Comparison of ENCODE assay signal across 7 cellular contexts in the genomic region with DNA sequence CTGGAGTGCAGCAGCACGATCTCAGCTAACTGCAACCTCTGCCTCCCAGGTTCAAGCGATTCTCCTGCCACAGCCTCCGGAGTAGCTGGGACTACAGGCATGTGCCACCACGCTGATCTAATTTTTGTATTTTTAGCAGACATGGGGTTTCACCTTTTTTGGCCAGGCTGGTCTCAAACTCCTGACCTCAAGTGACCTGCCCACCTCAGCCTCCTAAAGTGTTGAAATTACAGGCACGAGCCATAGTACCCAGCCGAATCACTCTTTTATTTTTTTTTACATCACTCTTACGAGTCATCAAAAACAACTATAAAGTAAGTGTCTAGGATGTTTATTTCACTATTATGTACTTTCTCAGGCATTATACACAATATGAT. TPM values are rescaled to one million over a fixed set of nuclear protein-coding genes. Genes with fewer than 3 reads are reported as not detected.
DNase-seq lines count a peak whose midpoint lies in the region; ATAC-seq, FAIRE-seq and TF ChIP-seq lines count a peak whose summit lies in the region.
"Not testable (repeated sequence)": the region's sequence is repeated elsewhere in the genome, so short reads cannot be mapped to it uniquely, and the experiment has no call there.

No MANE protein-coding gene starts in this region.

- not testable (repeated sequence) for H3K27me3 ChIP-seq in GM23338 (ENCODE audit: insufficient read depth); hepatocyte; mesenchymal stem cell (ENCODE audit: control insufficient read depth in 1 of 2, insufficient read depth in 1 of 2, low read length in 2 of 2)

- peak in 1 of 2 experiments; percentile 46; a peak in 3 of 6 replicates for ATAC-seq in A549
- ATAC-seq in GM23338, result not testable (repeated sequence)

- H3K9me3 Mint-ChIP-seq in GM23338, result peaks cover 11% of the 10 kb centered on the region; the same call in 2 of the 3 replicates
- not testable (repeated sequence) for H3K9me3 Mint-ChIP-seq in MCF 10A (ENCODE audit: unreplicated experiment)

- not testable (repeated sequence) for H4K20me1 ChIP-seq in GM23338 (replicated peaks; ENCODE audit: insufficient read depth); hepatocyte (ENCODE audit: insufficient read depth, poor library complexity, severe bottlenecking)

- not testable (repeated sequence) for H2AK5ac ChIP-seq in mesenchymal stem cell (ENCODE audit: low read length, severe bottlenecking)

- not testable (repeated sequence) for H3K36me3 Mint-ChIP-seq in GM23338 (ENCODE audit: low read depth); MCF 10A (ENCODE audit: insufficient read depth, unreplicated experiment)

- not testable (repeated sequence) for H3F3A ChIP-seq in GM23338 (replicated peaks; ENCODE audit: low read depth)

- intact Hi-C loops in MCF 10A (cut with micrococcal nuclease), result not testable (repeated sequence)

- H2BK15ac ChIP-seq in mesenchymal stem cell (ENCODE audit: low read depth, poor library complexity, severe bottlenecking), result not testable (repeated sequence)

- H3K27ac Mint-ChIP-seq in GM23338, result not testable (repeated sequence)
- H3K27ac Mint-ChIP-seq in MCF 10A (ENCODE audit: low read depth, unreplicated experiment), result peak overlapping the region; percentile 6

- H3K4ac ChIP-seq in mesenchymal stem cell (ENCODE audit: low read depth in 1 of 2, low read length in 2 of 2), result not testable (repeated sequence)

- not testable (repeated sequence) for H3K79me2 ChIP-seq in GM23338 (replicated peaks; ENCODE audit: insufficient read depth); hepatocyte

- H3K4me1 Mint-ChIP-seq in GM23338, result not testable (repeated sequence)
- peaks cover 17% of the 10 kb centered on the region for H3K4me1 Mint-ChIP-seq in MCF 10A (ENCODE audit: insufficient read depth, unreplicated experiment)

- not testable (repeated sequence) for H3K9ac ChIP-seq in mesenchymal stem cell (ENCODE audit: low read length)

- peak overlapping the region; percentile 74 for H3K4me2 ChIP-seq in A549
- H3K4me2 ChIP-seq in GM23338; mesenchymal stem cell (ENCODE audit: low read length, poor library complexity, severe bottlenecking): not testable (repeated sequence)
- H3K4me2 ChIP-seq in hepatocyte, result peak overlapping the region; percentile 52

- H3K23ac ChIP-seq in mesenchymal stem cell (ENCODE audit: low read length in 2 of 2), result not testable (repeated sequence)

- not testable (repeated sequence) for DNase-seq in A549 (ENCODE audit: low read depth in 1 of 2, low spot score in 1 of 2); GM23338 (ENCODE audit: low spot score); MCF 10A (ENCODE audit: unreplicated experiment); epithelial cell of prostate (ENCODE audit: low read depth, low spot score); hepatocyte (ENCODE audit: low spot score)
- DNase-seq in T1000 (lab: John Stamatoyannopoulos, UW) (peak; percentile 8), mesenchymal stem cell (peak; percentile 16)

- H2BK12ac ChIP-seq in mesenchymal stem cell (ENCODE audit: low read length in 2 of 2), result not testable (repeated sequence)

- not testable (repeated sequence) for TF ChIP-seq RAD21 in A549 (conservative IDR thresholded peaks at IDR 0.05 in 1 of 2, IDR thresholded peaks at IDR 0.05 in 1 of 2)

- not testable (repeated sequence) for TF ChIP-seq POLR2A in A549 (IDR thresholded peaks at IDR 0.05; ENCODE audit: low read length)

- not testable (repeated sequence) for FAIRE-seq in A549 (lab: Jason Lieb, UNC)

- peak overlapping the region; percentile 49; the same call in 1 of the 2 replicates for H2AFZ ChIP-seq in GM23338
- not testable (repeated sequence) for H2AFZ ChIP-seq in hepatocyte; mesenchymal stem cell (ENCODE audit: low read depth, low read length)

- BruUV-seq in MCF 10A (replicated peaks; lab: Mats Ljungman, UMichigan), result not testable (repeated sequence)

- H3K27me3 Mint-ChIP-seq in GM23338 (ENCODE audit: insufficient read depth, low read depth, poor library complexity); MCF 10A (ENCODE audit: insufficient read depth, unreplicated experiment): not testable (repeated sequence)

- H3K18ac ChIP-seq in mesenchymal stem cell (ENCODE audit: low read depth in 1 of 2, low read length in 2 of 2), result not testable (repeated sequence)

- TF ChIP-seq EP300 in A549 (IDR thresholded peaks at IDR 0.05), result not testable (repeated sequence)

- H2BK5ac ChIP-seq in mesenchymal stem cell (ENCODE audit: low read depth, low read length, poor library complexity, severe bottlenecking), result not testable (repeated sequence)

- peaks cover 69% of the 10 kb centered on the region for H3K4me1 ChIP-seq in A549
- not testable (repeated sequence) for H3K4me1 ChIP-seq in GM23338 (ENCODE audit: insufficient read depth); hepatocyte (ENCODE audit: insufficient read depth); mesenchymal stem cell (ENCODE audit: control insufficient read depth, insufficient read depth, low read depth, low read length)

- H3K9me3 ChIP-seq in A549; hepatocyte (ENCODE audit: low read depth); mesenchymal stem cell (ENCODE audit: control insufficient read depth, low read length): not testable (repeated sequence)

- TF ChIP-seq CTCF in A549 (IDR thresholded peaks at IDR 0.05); GM23338 (conservative IDR thresholded peaks at IDR 0.05; ENCODE audit: low read depth in 2 of 2); MCF 10A (IDR thresholded peaks at IDR 0.05; ENCODE audit: unreplicated experiment); hepatocyte (IDR thresholded peaks at IDR 0.05; ENCODE audit: poor library complexity): not testable (repeated sequence)

- H3K4me3 Mint-ChIP-seq in GM23338; MCF 10A (ENCODE audit: unreplicated experiment): not testable (repeated sequence)

- not testable (repeated sequence) for H3K79me1 ChIP-seq in mesenchymal stem cell (replicated peaks; ENCODE audit: low read length, poor library complexity, severe bottlenecking)

- H3K36me3 ChIP-seq in GM23338 (ENCODE audit: insufficient read depth); hepatocyte (replicated peaks; ENCODE audit: insufficient read depth, low read depth); mesenchymal stem cell (ENCODE audit: control insufficient read depth in 1 of 2, insufficient read depth in 2 of 2, low read depth in 1 of 2, low read length in 2 of 2): not testable (repeated sequence)

- CTCF ChIA-PET in A549 (lab: Yijun Ruan, JAX), result not testable (repeated sequence)
- CTCF ChIA-PET in MCF 10A (lab: Yijun Ruan, JAX), result interaction anchor here (0.7 kb wide), 2 partner anchors 10 to 170 kb away, joined by 3 to 4 read pairs; no protein-coding TSS in a partner anchor

- not testable (repeated sequence) for H3K14ac ChIP-seq in mesenchymal stem cell (ENCODE audit: low read length in 2 of 2)

- H3K27ac ChIP-seq in A549, result peak overlapping the region; percentile 88 to 97
- H3K27ac ChIP-seq in GM23338 (ENCODE audit: low read depth); mesenchymal stem cell (ENCODE audit: low read length, poor library complexity, severe bottlenecking): not testable (repeated sequence)
- peak overlapping the region; percentile 14 for H3K27ac ChIP-seq in epithelial cell of prostate
- H3K27ac ChIP-seq in hepatocyte, result peak overlapping the region; percentile 69

- not testable (repeated sequence) for H2BK120ac ChIP-seq in mesenchymal stem cell (ENCODE audit: low read depth, low read length)

- POLR2A ChIA-PET in A549 (lab: Yijun Ruan, JAX) (interaction anchor here (0.7 to 1.8 kb wide), 4 partner anchors 10 to 81 kb away, joined by 3 to 13 read pairs (median 6); no protein-coding TSS in a partner anchor), MCF 10A (lab: Yijun Ruan, JAX) (interaction anchor here (0.5 to 1.6 kb wide), 5 partner anchors 10 to 51 kb away, joined by 3 to 5 read pairs (median 4); no protein-coding TSS in a partner anchor)

- H4K8ac ChIP-seq in mesenchymal stem cell (ENCODE audit: low read length), result not testable (repeated sequence)

- H3K4me3 ChIP-seq in A549, result peak overlapping the region; percentile 6; the same call in 1 of the 3 replicates
- not testable (repeated sequence) for H3K4me3 ChIP-seq in GM23338; hepatocyte; mesenchymal stem cell (ENCODE audit: insufficient read depth in 1 of 2, low read depth in 1 of 2, low read length in 2 of 2)

- H4K91ac ChIP-seq in mesenchymal stem cell (ENCODE audit: low read length), result not testable (repeated sequence)

- H3K9me2 ChIP-seq in GM23338 (ENCODE audit: insufficient read depth); hepatocyte (replicated peaks; ENCODE audit: insufficient read depth): not testable (repeated sequence)

- WGBS in A549 (ENCODE audit: missing lambda C conversion rate), result 10% methylated on average over 7 of the region's 7 CpGs
- 75% methylated on average over 7 of the region's 7 CpGs for WGBS in hepatocyte (ENCODE audit: low lambda C conversion rate, missing lambda C conversion rate)
- WGBS in mesenchymal stem cell, result 91% methylated on average over 4 of the region's 7 CpGs

RNA-seq across cellular contexts. Expression of gene PTP4A1, which starts 49.4 kb away (rescaled TPM):
- polyA plus RNA-seq in A549 (2011; rRNA removed), result 220 and 333 TPM in 2 replicates
- 29.5 and 36.6 TPM in 2 replicates for polyA plus RNA-seq in A549 (2012; cell fraction: cytosol; rRNA removed)
- 3.5 and 15.9 TPM in 2 replicates for polyA plus RNA-seq in A549 (2012; cell fraction: nucleus; rRNA removed)
- polyA plus RNA-seq in A549 (2017; fragmentation: RNase III; extraction: RNeasy Plus Mini Kit Qiagen cat#74134 plus additional on column Dnase treatment), result 152 to 179 TPM (median 166 TPM) in 3 replicates
- polyA minus RNA-seq in A549 (2011; rRNA and poly(A)+ RNA removed), result 95.2 and 105 TPM in 2 replicates
- 96.9 and 99.0 TPM in 2 replicates for total RNA-seq in GM23338 (2014; rRNA removed; shearing (Covaris generic))
- polyA plus RNA-seq in GM23338 (2016; fragmentation: Nextera tagmentation; extraction: Ambion mirVana), result 88.6 and 102 TPM in 2 replicates
- 239 and 382 TPM in 2 replicates for total RNA-seq in MCF 10A (2022)
- 127 and 213 TPM in 2 replicates for total RNA-seq in hepatocyte
- 200 and 264 TPM in 2 replicates for polyA plus RNA-seq in hepatocyte
- 80.4 TPM for polyA plus RNA-seq in mesenchymal stem cell (2013, experiment 1 of 2)
- 82.9 TPM for polyA plus RNA-seq in mesenchymal stem cell (2013, experiment 2 of 2)
